In genomic region chr17:21462259-21462658, GRCh38 we compare ENCODE assay signal across 19 cellular contexts.
DNase-seq lines count a peak whose midpoint lies in the region; TF ChIP-seq lines count a peak whose summit lies in the region.
"Had no signal": no experiment of that assay in that cellular context is flagged by ENCODE, and none has a peak within 500 bp of the region (broad histone marks: within the 10 kb centered on the region; RNA-seq: fewer than 3 reads in every experiment).

No MANE protein-coding gene starts in this region.

- H3K4me2 ChIP-seq in neural progenitor cell: no peak overlapping the region
- H3K4me2 ChIP-seq: GM23338 had no signal

- no peak for TF ChIP-seq CTCF in neural progenitor cell (IDR thresholded peaks at IDR 0.05)

- no peaks in the 10 kb centered on the region for H3K9me3 Mint-ChIP-seq in neural progenitor cell
- H3K9me3 Mint-ChIP-seq: CD4-positive, alpha-beta T cell; HFFc6 had no signal

- no peak overlapping the region for H3K9ac ChIP-seq in neural progenitor cell

- no peak overlapping the region for H3K4me3 Mint-ChIP-seq in neural progenitor cell
- H3K4me3 Mint-ChIP-seq: B cell; CD4-positive, alpha-beta T cell; GM23338; H9; HFFc6 had no signal

- no peaks in the 10 kb centered on the region for H3K79me2 ChIP-seq in neural progenitor cell (ENCODE audit: low read depth)

- H4K20me1 ChIP-seq in neural progenitor cell (ENCODE audit: low read depth): no peaks in the 10 kb centered on the region

- peaks cover 17% of the 10 kb centered on the region for H3K4me1 ChIP-seq in neural progenitor cell
- peaks cover 4% of the 10 kb centered on the region for H3K4me1 ChIP-seq in effector memory CD4-positive, alpha-beta T cell (ENCODE audit: control insufficient read depth, insufficient read depth, low read length, poor library complexity, severe bottlenecking)

- H3K27ac Mint-ChIP-seq in neural progenitor cell: no peak overlapping the region
- H3K27ac Mint-ChIP-seq: B cell; CD4-positive, alpha-beta T cell; GM23338; H9; HFFc6 had no signal

- H2AFZ ChIP-seq in neural progenitor cell (replicated peaks): no peak overlapping the region
- H2AFZ ChIP-seq: GM23338 had no signal

- peaks cover 86% of the 10 kb centered on the region for H3K27me3 ChIP-seq in neural progenitor cell
- H3K27me3 ChIP-seq in effector memory CD4-positive, alpha-beta T cell (replicated peaks; ENCODE audit: control insufficient read depth, insufficient read depth, low read length, poor library complexity, severe bottlenecking): no peaks in the 10 kb centered on the region

- H3K27ac ChIP-seq in neural progenitor cell: no peak overlapping the region
- H3K27ac ChIP-seq in effector memory CD4-positive, alpha-beta T cell (ENCODE audit: insufficient read depth, low read length, poor library complexity, severe bottlenecking): no peak overlapping the region

- peaks cover 4% of the 10 kb centered on the region for H3F3A ChIP-seq in neural progenitor cell (ENCODE audit: low read depth)

- peaks cover 15% of the 10 kb centered on the region for H3K27me3 Mint-ChIP-seq in neural progenitor cell (ENCODE audit: insufficient read depth, low read depth)

- peaks cover 24% of the 10 kb centered on the region for H3K4me1 Mint-ChIP-seq in neural progenitor cell

- no peaks in the 10 kb centered on the region for H3K36me3 Mint-ChIP-seq in neural progenitor cell

- no peaks in the 10 kb centered on the region for H3K9me3 ChIP-seq in neural progenitor cell (ENCODE audit: low read depth)
- H3K9me3 ChIP-seq in effector memory CD4-positive, alpha-beta T cell (ENCODE audit: control insufficient read depth, low read length): no peaks in the 10 kb centered on the region

- DNase-seq in NCI-H2171 treated with DMSO at 0.1 percent for 48 hours (lab: John Stamatoyannopoulos, UW) (peak; percentile 27), NCI-H2171 (lab: John Stamatoyannopoulos, UW) (no peak), brain pericyte (ENCODE audit: low read depth, low spot score) (peak; percentile 8), neural progenitor cell (ENCODE audit: low spot score) (peak; percentile 19), NCI-H774 (lab: John Stamatoyannopoulos, UW) (no peak), H4 (ENCODE audit: low spot score) (no peak)
- no peak for DNase-seq in effector memory CD4-positive, alpha-beta T cell
- DNase-seq: ACHN; C1 segment of cervical spinal cord; Calu3; CD4-positive, alpha-beta T cell; DMS153; DMS79 treated with DMSO at 0.1 percent for 48 hours; EL; GDM1; H9; HFFc6 had no signal

- no peak overlapping the region for H3K4me3 ChIP-seq in neural progenitor cell
- no peak overlapping the region for H3K4me3 ChIP-seq in effector memory CD4-positive, alpha-beta T cell (ENCODE audit: insufficient read depth, low read depth, low read length, poor library complexity, severe bottlenecking)
- H3K4me3 ChIP-seq: GM23338 had no signal

- no peaks in the 10 kb centered on the region for H3K36me3 ChIP-seq in neural progenitor cell
- H3K36me3 ChIP-seq in effector memory CD4-positive, alpha-beta T cell (ENCODE audit: control insufficient read depth, insufficient read depth, low read length): no peaks in the 10 kb centered on the region

Comparison
In these comparisons a context has a peak if more than half of its experiments do, and no peak if none do; other contexts are left out.
1. DNase-seq: peak in NCI-H2171 treated with DMSO at 0.1 percent for 48 hours (single experiment), brain pericyte (single experiment) and neural progenitor cell (single experiment); none in NCI-H2171 (single experiment), NCI-H774 (single experiment), effector memory CD4-positive, alpha-beta T cell (0 of 3) and H4 (single experiment).